19 cellular contexts compared by ENCODE assay signal in the genomic region with DNA sequence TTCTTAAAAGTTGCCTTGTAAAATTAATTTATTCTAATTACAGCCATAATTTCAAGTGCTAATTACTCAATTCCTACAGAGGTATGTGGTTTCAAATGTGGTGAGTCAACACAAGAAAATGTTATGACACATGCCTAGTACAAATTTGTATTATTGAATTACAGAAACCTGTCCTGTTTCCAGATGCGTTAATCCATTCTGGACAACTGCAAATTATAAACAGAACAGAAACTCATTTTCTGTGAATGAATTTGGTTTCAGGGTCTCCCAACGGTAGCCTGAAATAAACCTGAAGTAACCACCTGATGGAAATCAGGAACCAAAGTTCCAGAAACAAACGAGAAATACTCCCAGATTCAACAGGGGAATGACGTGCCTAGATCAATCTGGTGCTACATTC.
A peak's percentile ranks its signal among the peaks of the same experiment; 100 is the strongest.
DNase-seq lines count a peak whose midpoint lies in the region; ATAC-seq and TF ChIP-seq lines count a peak whose summit lies in the region.
"Had no signal": no experiment of that assay in that cellular context is flagged by ENCODE, and none has a peak within 500 bp of the region (broad histone marks: within the 10 kb centered on the region; RNA-seq: fewer than 3 reads in every experiment).

No MANE protein-coding gene starts in this region.

- peak; percentile 24 for DNase-seq in astrocyte of the hippocampus (ENCODE audit: low read depth, low spot score)
- DNase-seq in kidney tubule cell (ENCODE audit: low spot score): peak; percentile 29
- no peak for DNase-seq in gastrocnemius medialis
- no peak for DNase-seq in HFFc6
- DNase-seq in NK-92 treated with Interleukin-12 subunit alpha and Interleukin-12 subunit beta, amount 100 ng/mL, for 24 hours (lab: John Stamatoyannopoulos, UW): no peak
- DNase-seq in natural killer cell: no peak
- DNase-seq: activated CD4-positive, alpha-beta T cell treated with anti-CD3 and anti-CD28 coated beads for 48 hours; foreskin fibroblast; hippocampal formation; islet precursor cell; MG63; NCI-H1436 treated with DMSO at 0.1 percent for 48 hours; NCI-H510A treated with DMSO at 0.1 percent for 48 hours; stimulated activated naive CD4-positive, alpha-beta T cell; tibial artery had no signal

- no peak for TF ChIP-seq POLR2A in gastrocnemius medialis (IDR thresholded peaks at IDR 0.05)

- H3K36me3 Mint-ChIP-seq in HFFc6 (ENCODE audit: low read depth) (no peaks in the 10 kb centered on the region), natural killer cell (no peaks in the 10 kb centered on the region)

- H3K4me1 Mint-ChIP-seq in HFFc6 (ENCODE audit: low read depth) (no peaks in the 10 kb centered on the region), natural killer cell (peaks cover 4 to 16% of the 10 kb centered on the region in 2 donors)
- H3K4me1 Mint-ChIP-seq: activated T-helper 17 cell treated with anti-CD3 and anti-CD28 coated beads, Interleukin-2, amount 50 U/mL, for 72 hours had no signal

- no peak overlapping the region for H3K27ac Mint-ChIP-seq in HFFc6
- H3K27ac Mint-ChIP-seq in natural killer cell: no peak overlapping the region
- H3K27ac Mint-ChIP-seq: activated T-helper 17 cell treated with anti-CD3 and anti-CD28 coated beads, Interleukin-2, amount 50 U/mL, for 72 hours had no signal

- ATAC-seq in gastrocnemius medialis (no peak), natural killer cell (no peak)
- ATAC-seq: activated T-helper 17 cell treated with anti-CD3 and anti-CD28 coated beads, Interleukin-2, amount 50 U/mL, for 72 hours; HepG2; Right ventricle myocardium inferior had no signal

- no peak for TF ChIP-seq CTCF in gastrocnemius medialis (IDR thresholded peaks at IDR 0.05 in 4 of 5, conservative IDR thresholded peaks at IDR 0.05 in 1 of 5)
- TF ChIP-seq CTCF in HFFc6 (IDR thresholded peaks at IDR 0.05): no peak
- TF ChIP-seq CTCF in natural killer cell (IDR thresholded peaks at IDR 0.05): no peak

- no peak overlapping the region for H3K4me3 Mint-ChIP-seq in HFFc6
- H3K4me3 Mint-ChIP-seq in natural killer cell: no peak overlapping the region
- H3K4me3 Mint-ChIP-seq: activated T-helper 17 cell treated with anti-CD3 and anti-CD28 coated beads, Interleukin-2, amount 50 U/mL, for 72 hours had no signal

- peaks cover 98% of the 10 kb centered on the region for H3K27me3 ChIP-seq in HUES48 (ENCODE audit: control insufficient read depth, insufficient read depth, low read length)
- H3K27me3 ChIP-seq in gastrocnemius medialis: no peaks in the 10 kb centered on the region
- H3K27me3 ChIP-seq: MG63 had no signal

- H3K9me3 ChIP-seq in HUES48 (ENCODE audit: control insufficient read depth, insufficient read depth, low read length) (no peaks in the 10 kb centered on the region), gastrocnemius medialis (no peaks in the 10 kb centered on the region)
- H3K9me3 ChIP-seq: MG63 had no signal

- H3K27ac ChIP-seq in HUES48 (ENCODE audit: low read depth, low read length): no peak overlapping the region
- H3K27ac ChIP-seq in gastrocnemius medialis: peak overlapping the region in 3 of 4 donors; percentile 41 to 51 (median 45)
- H3K27ac ChIP-seq: tibial artery had no signal

- H3K27me3 Mint-ChIP-seq in HFFc6 (ENCODE audit: insufficient read depth) (peaks cover 6% of the 10 kb centered on the region), natural killer cell (ENCODE audit: low read depth in 2 of 2) (peaks cover 21 to 48% of the 10 kb centered on the region in 2 donors)

- no peak overlapping the region for H3K9ac ChIP-seq in HUES48 (ENCODE audit: low read depth, low read length)

- H3K36me3 ChIP-seq in HUES48 (ENCODE audit: control insufficient read depth, insufficient read depth, low read length) (no peaks in the 10 kb centered on the region), gastrocnemius medialis (no peaks in the 10 kb centered on the region)
- H3K36me3 ChIP-seq: MG63, tibial artery had no signal

- H3K4me3 ChIP-seq in HUES48 (ENCODE audit: low read depth, low read length): peak overlapping the region; percentile 79; the same call in 1 of the 2 replicates
- H3K4me3 ChIP-seq in gastrocnemius medialis: no peak overlapping the region
- H3K4me3 ChIP-seq: MG63, tibial artery had no signal

- H3K9me3 Mint-ChIP-seq in HFFc6 (no peaks in the 10 kb centered on the region), natural killer cell (peaks cover 0 to 2% of the 10 kb centered on the region in 2 donors)
- H3K9me3 Mint-ChIP-seq: activated T-helper 17 cell treated with anti-CD3 and anti-CD28 coated beads, Interleukin-2, amount 50 U/mL, for 72 hours had no signal

- in situ Hi-C loops in gastrocnemius medialis (cut with MboI; ENCODE audit: low sequenced_read_pairs in 4 of 4): no loop called here

- intact Hi-C loops in gastrocnemius medialis (cut with DNase I; ENCODE audit: low total_unique reads): no loop called here
- intact Hi-C loops in natural killer cell (cut with micrococcal nuclease): no loop called here

- H3K4me1 ChIP-seq in HUES48 (ENCODE audit: control insufficient read depth, insufficient read depth, low read length) (peaks cover 15% of the 10 kb centered on the region), gastrocnemius medialis (peaks cover 15 to 18% of the 10 kb centered on the region in 2 donors)

Comparison
In these comparisons a context has a peak if more than half of its experiments do, and no peak if none do; other contexts are left out.
1. DNase-seq: peak in astrocyte of the hippocampus (single experiment) and kidney tubule cell (single experiment); none in gastrocnemius medialis (0 of 2), HFFc6 (single experiment), NK-92 treated with Interleukin-12 subunit alpha and Interleukin-12 subunit beta, amount 100 ng/mL, for 24 hours (single experiment) and natural killer cell (single experiment).